ENCODE assay signal across 1 cellular context in genomic region chr17:5486206-5487124, GRCh38.
TF ChIP-seq lines count a peak whose summit lies in the region.

TSS of gene MIS12 (plus strand) at chr17:5486566. CDS start at chr17:5488863, 2,297 bp downstream.

TF ChIP-seq in K562, 482 proteins besides CTCF, POLR2A, EP300 and RAD21 (continued from another document and continues in another):
- TF ChIP-seq AFF1 (IDR thresholded peaks at IDR 0.05; ENCODE audit: low read depth in 1 of 2, partially characterized antibody in 2 of 2) (peak in 1 of 2 experiments; percentile 89), RAD51 (IDR thresholded peaks at IDR 0.05; ENCODE audit: borderline replicate concordance, low read depth) (no peak), SIN3A (IDR thresholded peaks at IDR 0.05; ENCODE audit: borderline replicate concordance in 2 of 2, control insufficient read depth in 1 of 2, low read depth in 2 of 2, low read length in 2 of 2) (no peak), CLOCK (CRISPR knock-in tag; IDR thresholded peaks at IDR 0.05; ENCODE audit: borderline replicate concordance) (no peak), FOSL1 (tag; conservative IDR thresholded peaks at IDR 0.05) (0 out of 2 replicates have a peak, but pooled peaks have one; percentile 31), ZNF395 (CRISPR knock-in tag; IDR thresholded peaks at IDR 0.05) (0 out of 2 replicates have a peak, but pooled peaks have one; percentile 35), XRCC4 (IDR thresholded peaks at IDR 0.05; ENCODE audit: extremely low read depth, insufficient read depth, insufficient read length) (no peak), ZNF76 (CRISPR knock-in tag; IDR thresholded peaks at IDR 0.05; ENCODE audit: borderline replicate concordance) (no peak), PBX2 (CRISPR knock-in tag; IDR thresholded peaks at IDR 0.05; ENCODE audit: low read depth) (no peak), PBX2 (tag; conservative IDR thresholded peaks at IDR 0.05; ENCODE audit: low read depth) (peak; percentile 51), DMBX1 (CRISPR knock-in tag; IDR thresholded peaks at IDR 0.05; ENCODE audit: borderline replicate concordance) (peak; percentile 53; the same call in 1 of the 2 replicates), MXI1 (IDR thresholded peaks at IDR 0.05; ENCODE audit: low read depth, low read length) (no peak), MCM3 (IDR thresholded peaks at IDR 0.05) (no peak), POLR2AphosphoS5 (IDR thresholded peaks at IDR 0.05; ENCODE audit: control insufficient read depth, insufficient read depth, low read depth, low read length) (peak; percentile 81), ZNF133 (CRISPR knock-in tag; IDR thresholded peaks at IDR 0.05) (no peak), PYGO2 (tag; IDR thresholded peaks at IDR 0.05) (no peak), ASH1L (IDR thresholded peaks at IDR 0.05; ENCODE audit: borderline replicate concordance, low read depth, partially characterized antibody) (peak; percentile 36), RBM17 (IDR thresholded peaks at IDR 0.05; ENCODE audit: borderline replicate concordance, low read depth, low read length) (no peak), L3MBTL2 (IDR thresholded peaks at IDR 0.05) (peak; percentile 99), MYC (IDR thresholded peaks at IDR 0.05; ENCODE audit: low read depth, low read length) (peak; percentile 82), MYC (CRISPR knock-in tag; IDR thresholded peaks at IDR 0.05; ENCODE audit: borderline replicate concordance, low read depth) (no peak), TGIF2 (CRISPR knock-in tag; IDR thresholded peaks at IDR 0.05) (no peak), ESRRA (IDR thresholded peaks at IDR 0.05; ENCODE audit: borderline replicate concordance, low read depth) (peak; percentile 38; the same call in 1 of the 2 replicates), TAF7 (tag; IDR thresholded peaks at IDR 0.05) (peak; percentile 75), ZMIZ1 (IDR thresholded peaks at IDR 0.05; ENCODE audit: low read depth in 2 of 2, low read length in 2 of 2) (0 out of 4 replicates have a peak, but pooled peaks of 1 of the 2 experiments have one; percentile 8), ATF1 (CRISPR knock-in tag; IDR thresholded peaks at IDR 0.05) (no peak), ATF1 (tag; IDR thresholded peaks at IDR 0.05) (peak; percentile 94), ZNF274 (IDR thresholded peaks at IDR 0.05; ENCODE audit: borderline replicate concordance, low read depth, low read length) (no peak), HNRNPLL (IDR thresholded peaks at IDR 0.05; ENCODE audit: low read depth, low read length, poor library complexity, severe bottlenecking) (peak; percentile 20), E2F1 (CRISPR knock-in tag; IDR thresholded peaks at IDR 0.05) (peak; percentile 87), KLF6 (CRISPR knock-in tag; IDR thresholded peaks at IDR 0.05; ENCODE audit: borderline replicate concordance) (no peak), GTF2E2 (tag; IDR thresholded peaks at IDR 0.05) (peak; percentile 85), POLR3G (IDR thresholded peaks at IDR 0.05; ENCODE audit: extremely low read depth, insufficient read length, insufficient replicate concordance) (no peak), BCOR (IDR thresholded peaks at IDR 0.05) (no peak), SNAPC5 (CRISPR knock-in tag; IDR thresholded peaks at IDR 0.05) (no peak), EP400 (IDR thresholded peaks at IDR 0.05) (peak; percentile 97), HDGF (IDR thresholded peaks at IDR 0.05) (no peak), HEY1 (CRISPR knock-in tag; IDR thresholded peaks at IDR 0.05; ENCODE audit: borderline replicate concordance) (no peak), RBBP5 (IDR thresholded peaks at IDR 0.05; ENCODE audit: borderline replicate concordance, insufficient read depth, low read length, poor library complexity, severe bottlenecking) (peak; percentile 72), HDAC2 (IDR thresholded peaks at IDR 0.05) (peak; percentile 62; the same call in 1 of the 2 replicates), PML (IDR thresholded peaks at IDR 0.05; ENCODE audit: low read length) (peak; percentile 75; the same call in 1 of the 2 replicates), NR4A1 (CRISPR knock-in tag; IDR thresholded peaks at IDR 0.05) (no peak), NR4A1 (tag; IDR thresholded peaks at IDR 0.05) (0 out of 2 replicates have a peak, but pooled peaks have one; percentile 43), TBL1XR1 (IDR thresholded peaks at IDR 0.05; ENCODE audit: low read length in 2 of 2) (no peak), HMGXB4 (CRISPR knock-in tag; IDR thresholded peaks at IDR 0.05) (0 out of 2 replicates have a peak, but pooled peaks have one; percentile 64), FOXJ2 (tag; IDR thresholded peaks at IDR 0.05) (no peak), ZNF12 (CRISPR knock-in tag; IDR thresholded peaks at IDR 0.05) (peak; percentile 67; the same call in 1 of the 2 replicates), ZNF75A (CRISPR knock-in tag; IDR thresholded peaks at IDR 0.05) (no peak), GABPA (tag; conservative IDR thresholded peaks at IDR 0.05; ENCODE audit: low read depth) (peak; percentile 82), ID3 (CRISPR knock-in tag; IDR thresholded peaks at IDR 0.05) (no peak), ID3 (tag; IDR thresholded peaks at IDR 0.05) (peak; percentile 44; the same call in 1 of the 2 replicates)
